8 cellular contexts compared by ENCODE assay signal in the genomic region with DNA sequence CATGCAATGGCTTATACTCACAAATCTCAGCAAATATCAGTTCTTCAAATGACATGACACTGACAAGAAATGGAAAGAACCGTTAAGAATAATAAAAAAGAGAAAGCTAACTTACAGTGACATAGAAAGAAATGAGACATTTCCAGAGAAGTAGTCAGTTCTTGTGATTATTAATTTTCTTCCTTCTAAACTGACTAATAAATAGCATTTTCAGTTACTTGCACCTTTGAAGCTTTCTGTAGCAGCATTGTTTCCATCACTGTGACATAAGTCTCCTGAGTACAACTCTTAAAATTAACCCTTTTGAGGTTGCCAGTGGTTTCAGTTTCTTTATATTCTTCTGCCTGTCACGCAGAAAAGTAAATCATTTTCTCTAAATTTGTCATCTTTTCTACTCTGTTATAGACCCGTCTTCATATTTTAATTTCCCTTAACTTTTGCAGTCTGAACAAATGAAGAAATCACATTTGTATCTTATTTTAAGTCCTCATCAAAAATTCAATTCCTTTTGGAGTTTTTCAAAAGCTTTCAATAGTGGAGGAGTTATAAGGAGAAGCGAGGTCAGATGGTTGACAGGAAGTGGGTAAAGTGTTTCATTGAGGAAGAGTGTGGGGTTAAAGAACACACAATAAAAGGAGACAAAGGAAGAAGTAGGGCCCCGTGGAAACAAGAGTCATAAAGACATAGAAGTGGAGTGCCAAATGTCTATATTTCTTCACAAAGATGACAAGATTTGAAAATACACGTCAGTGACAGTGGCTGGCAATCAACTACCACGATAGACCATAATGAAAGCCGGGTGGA. TPM values are rescaled to one million over a fixed set of nuclear protein-coding genes. Genes with fewer than 3 reads are reported as not detected.
DNase-seq lines count a peak whose midpoint lies in the region; ATAC-seq and TF ChIP-seq lines count a peak whose summit lies in the region.

No MANE protein-coding gene starts in this region.

- H3K36me3 ChIP-seq in DND-41 (ENCODE audit: insufficient read depth, low read length): no peaks in the 10 kb centered on the region

- no peaks in the 10 kb centered on the region for H3K9me3 ChIP-seq in DND-41 (ENCODE audit: insufficient read depth, low read length, severe bottlenecking)

- TF ChIP-seq CTCF in DND-41 (IDR thresholded peaks at IDR 0.05; ENCODE audit: borderline replicate concordance, extremely low read depth, low read length, poor library complexity, severe bottlenecking): no peak

- H3K79me2 ChIP-seq in DND-41 (ENCODE audit: insufficient read depth, low read length): no peaks in the 10 kb centered on the region

- H3K27me3 Mint-ChIP-seq in activated T-helper 2 cell treated with anti-CD3 and anti-CD28 coated beads, Interferon-gamma antibody, Interleukin-2, Interleukin-4, amounts not matched to agents 10 μg/mL and 5 μg/mL and 100 μg/mL, durations not matched to agents 14 hours and 24 hours and 36 hours (ENCODE audit: low read depth): no peaks in the 10 kb centered on the region

- H3K36me3 Mint-ChIP-seq in activated T-helper 2 cell treated with anti-CD3 and anti-CD28 coated beads, Interferon-gamma antibody, Interleukin-2, Interleukin-4, amounts not matched to agents 10 μg/mL and 5 μg/mL and 100 μg/mL, durations not matched to agents 14 hours and 24 hours and 36 hours (ENCODE audit: low read depth): peaks cover 4% of the 10 kb centered on the region

- peaks cover 28% of the 10 kb centered on the region for H3K4me1 ChIP-seq in DND-41 (ENCODE audit: insufficient read depth, low read length)

- H4K20me1 ChIP-seq in DND-41 (ENCODE audit: insufficient read depth, low read length): no peaks in the 10 kb centered on the region

- ATAC-seq in DND-41 (ENCODE audit: insufficient read depth, low read depth) (peak; percentile 96), GM19395 (IDR thresholded peaks at IDR 0.05; ENCODE audit: unreplicated experiment) (peak; percentile 95), HG03139 (IDR thresholded peaks at IDR 0.05; ENCODE audit: unreplicated experiment) (peak; percentile 89)

- no peaks in the 10 kb centered on the region for H3K27me3 ChIP-seq in DND-41 (ENCODE audit: insufficient read depth, low read length, poor library complexity)

- H3K9ac ChIP-seq in DND-41 (ENCODE audit: low read depth, low read length): peak overlapping the region; percentile 56

- H3K27ac Mint-ChIP-seq in activated T-helper 2 cell treated with anti-CD3 and anti-CD28 coated beads, Interferon-gamma antibody, Interleukin-2, Interleukin-4, amounts not matched to agents 10 μg/mL and 5 μg/mL and 100 μg/mL, durations not matched to agents 14 hours and 24 hours and 36 hours: peak overlapping the region; percentile 100

- peak overlapping the region; percentile 64 for H3K4me2 ChIP-seq in DND-41 (ENCODE audit: insufficient read depth, low read length)

- peaks cover 4% of the 10 kb centered on the region for H3K9me3 Mint-ChIP-seq in activated T-helper 2 cell treated with anti-CD3 and anti-CD28 coated beads, Interferon-gamma antibody, Interleukin-2, Interleukin-4, amounts not matched to agents 10 μg/mL and 5 μg/mL and 100 μg/mL, durations not matched to agents 14 hours and 24 hours and 36 hours

- intact Hi-C loops in activated T-helper 2 cell treated with anti-CD3 and anti-CD28 coated beads, Interferon-gamma antibody, Interleukin-2, Interleukin-4, amounts not matched to agents 10 μg/mL and 5 μg/mL and 100 μg/mL, durations not matched to agents 14 hours and 24 hours and 36 hours (cut with micrococcal nuclease): loop anchor here (1.0 to 5.0 kb wide), 13 partner anchors 11 to 252 kb away; a partner anchor contains a TSS

- peak overlapping the region; percentile 89 for H2AFZ ChIP-seq in DND-41 (ENCODE audit: low read depth, low read length)

- peak overlapping the region; percentile 81 for H3K4me3 Mint-ChIP-seq in activated T-helper 2 cell treated with anti-CD3 and anti-CD28 coated beads, Interferon-gamma antibody, Interleukin-2, Interleukin-4, amounts not matched to agents 10 μg/mL and 5 μg/mL and 100 μg/mL, durations not matched to agents 14 hours and 24 hours and 36 hours (ENCODE audit: low read depth)

- H3K4me3 ChIP-seq in DND-41 (ENCODE audit: low read depth in 1 of 2, low read length in 2 of 2): peak overlapping the region; percentile 18 to 54; a peak in 3 of 4 replicates

- DNase-seq in DND-41 (peak; percentile 56), NCI-H2227 treated with DMSO at 0.1 percent for 48 hours (lab: John Stamatoyannopoulos, UW) (no peak), pons (ENCODE audit: low spot score) (no peak), DMS153 (lab: John Stamatoyannopoulos, UW) (no peak), SW 1271 (lab: John Stamatoyannopoulos, UW) (no peak)
- peak; percentile 29 for DNase-seq in activated T-helper 2 cell treated with anti-CD3 and anti-CD28 coated beads, Interferon-gamma antibody, Interleukin-2, Interleukin-4, amounts not matched to agents 10 μg/mL and 5 μg/mL and 100 μg/mL, durations not matched to agents 14 hours and 24 hours and 36 hours (ENCODE audit: low spot score)

- H3K27ac ChIP-seq in DND-41 (ENCODE audit: low read length): peak overlapping the region; percentile 99

- H3K4me1 Mint-ChIP-seq in activated T-helper 2 cell treated with anti-CD3 and anti-CD28 coated beads, Interferon-gamma antibody, Interleukin-2, Interleukin-4, amounts not matched to agents 10 μg/mL and 5 μg/mL and 100 μg/mL, durations not matched to agents 14 hours and 24 hours and 36 hours (ENCODE audit: low read depth): peaks cover 71% of the 10 kb centered on the region

RNA-seq across cellular contexts. Expression of a gene that starts 57.9 kb away (rescaled TPM):
- 71.0 and 73.0 TPM in 2 replicates for total RNA-seq in activated T-helper 2 cell treated with anti-CD3 and anti-CD28 coated beads, Interferon-gamma antibody, Interleukin-2, Interleukin-4, amounts not matched to agents 10 μg/mL and 5 μg/mL and 100 μg/mL, durations not matched to agents 14 hours and 24 hours and 36 hours

Comparison
In these comparisons a context has a peak if more than half of its experiments do, and no peak if none do; other contexts are left out.
1. DNase-seq: peak in DND-41 (single experiment) and activated T-helper 2 cell treated with anti-CD3 and anti-CD28 coated beads, Interferon-gamma antibody, Interleukin-2, Interleukin-4, amounts not matched to agents 10 μg/mL and 5 μg/mL and 100 μg/mL, durations not matched to agents 14 hours and 24 hours and 36 hours (single experiment); none in NCI-H2227 treated with DMSO at 0.1 percent for 48 hours (single experiment), pons (single experiment), DMS153 (single experiment) and SW 1271 (0 of 2).
2. Peak in every context shown above with its lines, with median percentiles within 50 percentile points of each other: ATAC-seq.